ENCODE assay signal across 1 cellular context in genomic region chr3:147392083-147392916, GRCh38.
TF ChIP-seq lines count a peak whose summit lies in the region.

No MANE protein-coding gene starts in this region.

TF ChIP-seq in HepG2, 621 proteins besides CTCF, POLR2A, EP300 and RAD21 (continued from another document):
- TF ChIP-seq BCL3 (CRISPR knock-in tag; IDR thresholded peaks at IDR 0.05) (no peak), ZNF619 (CRISPR knock-in tag; IDR thresholded peaks at IDR 0.05) (no peak), EEA1 (CRISPR knock-in tag; IDR thresholded peaks at IDR 0.05; ENCODE audit: borderline replicate concordance) (no peak), TBP (CRISPR knock-in tag; IDR thresholded peaks at IDR 0.05) (no peak), PRDM15 (CRISPR knock-in tag; IDR thresholded peaks at IDR 0.05) (no peak), ZNF34 (CRISPR knock-in tag; IDR thresholded peaks at IDR 0.05; ENCODE audit: borderline replicate concordance) (no peak), MEIS1 (CRISPR knock-in tag; IDR thresholded peaks at IDR 0.05; ENCODE audit: borderline replicate concordance) (no peak), TFE3 (CRISPR knock-in tag; IDR thresholded peaks at IDR 0.05) (no peak), THAP8 (CRISPR knock-in tag; IDR thresholded peaks at IDR 0.05; ENCODE audit: borderline replicate concordance) (no peak), KDM6A (CRISPR knock-in tag; IDR thresholded peaks at IDR 0.05; ENCODE audit: low read depth) (no peak)
